Comparison of ENCODE assay signal across 7 cellular contexts in the genomic region with DNA sequence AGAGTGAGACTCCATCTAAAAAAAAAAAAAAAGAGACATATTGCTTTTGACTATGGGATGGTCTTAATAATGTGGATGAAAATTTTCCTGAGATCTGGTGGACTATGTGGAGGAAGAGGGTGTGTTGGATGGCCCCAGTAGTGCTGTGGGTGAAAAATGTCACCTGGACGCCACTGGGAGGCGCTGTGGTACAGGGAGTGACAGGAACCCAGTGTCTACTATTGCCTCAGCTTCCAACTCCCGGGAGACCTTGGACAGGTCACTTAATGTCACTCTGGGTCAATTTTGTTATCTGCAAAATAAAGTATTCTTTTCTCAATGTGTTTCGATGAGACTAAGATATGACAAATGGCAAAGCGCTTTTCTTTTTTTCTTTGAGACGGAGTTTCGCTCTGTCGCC. TPM values are rescaled to one million over a fixed set of nuclear protein-coding genes. Genes with fewer than 3 reads are reported as not detected.
DNase-seq lines count a peak whose midpoint lies in the region; ATAC-seq, FAIRE-seq and TF ChIP-seq lines count a peak whose summit lies in the region.

No MANE protein-coding gene starts in this region.

- peak; percentile 88 for TF ChIP-seq CTCF in GM06990 (IDR thresholded peaks at IDR 0.05; ENCODE audit: insufficient read depth, low read length, poor library complexity, severe bottlenecking)

- H3K27me3 ChIP-seq in GM06990 (replicated peaks; ENCODE audit: control insufficient read depth, insufficient read depth, low read length), result no peaks in the 10 kb centered on the region; the same call in 1 of the 2 replicates

- FAIRE-seq in RCC 7860 (lab: Jason Lieb, UNC), result no peak

- DNase-seq in GM06990 (ENCODE audit: extremely low read depth, insufficient read length) (no peak), RCC 7860 (ENCODE audit: low spot score) (peak; percentile 46), left cardiac atrium (peak; percentile 59), putamen (ENCODE audit: low spot score) (peak; percentile 37), GOT3 (lab: John Stamatoyannopoulos, UW) (no peak)
- DNase-seq in activated naive CD4-positive, alpha-beta T cell treated with anti-CD3 and anti-CD28 coated beads, Interleukin-2, amount 50 U/mL, for 72 hours (ENCODE audit: low spot score in 2 of 2), result peak in 1 of 2 donors; percentile 71

- H3K4me3 ChIP-seq in GM06990 (replicated peaks; ENCODE audit: low read depth, low read length), result no peak overlapping the region

- no peak overlapping the region for H3K27ac Mint-ChIP-seq in activated naive CD4-positive, alpha-beta T cell treated with anti-CD3 and anti-CD28 coated beads, Interleukin-2, amount 50 U/mL, for 72 hours

- no peaks in the 10 kb centered on the region for H3K9me3 Mint-ChIP-seq in activated naive CD4-positive, alpha-beta T cell treated with anti-CD3 and anti-CD28 coated beads, Interleukin-2, amount 50 U/mL, for 72 hours

- H3K36me3 Mint-ChIP-seq in activated naive CD4-positive, alpha-beta T cell treated with anti-CD3 and anti-CD28 coated beads, Interleukin-2, amount 50 U/mL, for 72 hours, result peaks cover 4 to 5% of the 10 kb centered on the region in 2 donors

- no peaks in the 10 kb centered on the region for H3K36me3 ChIP-seq in GM06990 (ENCODE audit: control insufficient read depth, insufficient read depth, low read length)

- ATAC-seq in HG03342 (IDR thresholded peaks at IDR 0.05; ENCODE audit: unreplicated experiment) (peak; percentile 55), left cardiac atrium (peak; percentile 70 to 86)
- ATAC-seq in activated naive CD4-positive, alpha-beta T cell treated with anti-CD3 and anti-CD28 coated beads, Interleukin-2, amount 50 U/mL, for 72 hours, result peak; percentile 81 to 83

- intact Hi-C loops in left cardiac atrium (cut with DNase I), result loop anchor here in 1 of 2 donors (10.0 kb wide), 1 partner anchor 340 kb away; no protein-coding TSS in a partner anchor

RNA-seq across cellular contexts. Expression of a gene that starts 27.7 kb away (rescaled TPM):
- total RNA-seq in activated naive CD4-positive, alpha-beta T cell treated with anti-CD3 and anti-CD28 coated beads, Interleukin-2, amount 50 U/mL, for 72 hours, result 10 to 100 TPM; 35.4 to 36.7 TPM
- 10 to 100 TPM; 17.4 to 21.3 TPM for total RNA-seq in left cardiac atrium

Comparison
In these comparisons a context has a peak if more than half of its experiments do, and no peak if none do; other contexts are left out.
1. DNase-seq: peak in RCC 7860 (single experiment), left cardiac atrium (single experiment) and putamen (single experiment); none in GM06990 (single experiment) and GOT3 (single experiment).
2. Peak in every context shown above with its lines, with median percentiles within 50 percentile points of each other: ATAC-seq.